ENCODE assay signal across 8 cellular contexts in genomic region chr1:28642847-28643635, GRCh38. TPM values are rescaled to one million over a fixed set of nuclear protein-coding genes. Genes with fewer than 3 reads are reported as not detected.
DNase-seq lines count a peak whose midpoint lies in the region; ATAC-seq and TF ChIP-seq lines count a peak whose summit lies in the region.

TSS of gene TAF12 (minus strand) at chr1:28643067. CDS start at chr1:28622081, 20,986 bp downstream.

- TF ChIP-seq CTCF in GM13976 (IDR thresholded peaks at IDR 0.05; ENCODE audit: borderline replicate concordance, control extremely low read depth, extremely low read depth, insufficient read depth, missing control alignments) (peak; percentile 46), uterus (IDR thresholded peaks at IDR 0.05) (peak; percentile 39 to 70 (median 60))

- ATAC-seq in HG02870 (IDR thresholded peaks at IDR 0.05; ENCODE audit: unreplicated experiment) (peak; percentile 61), left ventricle myocardium superior (peak; percentile 95)

- in situ Hi-C loops in GM13976 (cut with MboI; ENCODE audit: low sequenced_read_pairs, unreplicated experiment) = no loop called here

- peak within 1 kb of the TSS; percentile 79 to 86 for H3K27ac ChIP-seq in uterus

- no peaks in the 10 kb centered on the region for H3K9me3 ChIP-seq in uterus

- DNase-seq in GM13976 (ENCODE audit: low spot score) (peak; percentile 92), NCI-H146 treated with DMSO at 0.1 percent for 48 hours (lab: John Stamatoyannopoulos, UW; ENCODE audit: unreplicated experiment) (peak; percentile 70), amniotic stem cell (lab: John Stamatoyannopoulos, UW) (peak; percentile 91), left ventricle myocardium superior (peak; percentile 95), pulmonary artery endothelial cell (ENCODE audit: low read depth, low spot score) (peak; percentile 86), uterus (peak; percentile 89 to 94)

- no peaks in the 10 kb centered on the region for H3K27me3 ChIP-seq in uterus

- peaks cover 8 to 11% of the 10 kb centered on the region in 2 donors for H3K4me1 ChIP-seq in uterus

- peak; percentile 91 for TF ChIP-seq POLR2A in uterus (IDR thresholded peaks at IDR 0.05)

- intact Hi-C loops in T-helper 1 cell treated with Interleukin-12 subunit alpha and Interleukin-12 subunit beta and Interleukin-4 antibody, amounts not matched to agents 30 ng/mL and 1 ng/mL, for 36 hours (cut with micrococcal nuclease) = loop anchor here (1.0 to 5.0 kb wide), 11 partner anchors 25 to 539 kb away; partner anchors contain the start of genes GMEB1, TRNAU1AP and YTHDF2
- intact Hi-C loops in left ventricle myocardium superior (cut with micrococcal nuclease) (loop anchor here (10.0 kb wide), 1 partner anchor 92 kb away; the partner anchor contains the start of gene YTHDF2), uterus (cut with DNase I; ENCODE audit: low total_unique reads) (no loop called here)

- H3K4me3 ChIP-seq in uterus = peak within 1 kb of the TSS; percentile 69 to 75

- H3K36me3 ChIP-seq in uterus = no peaks in the 10 kb centered on the region

RNA-seq across cellular contexts. Expression of gene TAF12, which starts in this region (rescaled TPM):
- 32.6 and 37.4 TPM in 2 replicates for total RNA-seq in T-helper 1 cell treated with Interleukin-12 subunit alpha and Interleukin-12 subunit beta and Interleukin-4 antibody, amounts not matched to agents 30 ng/mL and 1 ng/mL, for 36 hours
- total RNA-seq in left ventricle myocardium superior = 31.4 TPM
- 35.3 and 36.9 TPM in 2 replicates for total RNA-seq in pulmonary artery endothelial cell
- total RNA-seq in uterus = 10 to 100 TPM in 3 of 4 donors, 1 to 10 TPM in 1; 5.3 to 24.4 (median 13.7) TPM

Comparison
In these comparisons a context has a peak if more than half of its experiments do, and no peak if none do; other contexts are left out.
1. Peak in every context shown above with its lines: DNase-seq, ATAC-seq, H3K4me3 ChIP-seq and H3K27ac ChIP-seq.